Comparison of ENCODE assay signal across 9 cellular contexts in the genomic region with DNA sequence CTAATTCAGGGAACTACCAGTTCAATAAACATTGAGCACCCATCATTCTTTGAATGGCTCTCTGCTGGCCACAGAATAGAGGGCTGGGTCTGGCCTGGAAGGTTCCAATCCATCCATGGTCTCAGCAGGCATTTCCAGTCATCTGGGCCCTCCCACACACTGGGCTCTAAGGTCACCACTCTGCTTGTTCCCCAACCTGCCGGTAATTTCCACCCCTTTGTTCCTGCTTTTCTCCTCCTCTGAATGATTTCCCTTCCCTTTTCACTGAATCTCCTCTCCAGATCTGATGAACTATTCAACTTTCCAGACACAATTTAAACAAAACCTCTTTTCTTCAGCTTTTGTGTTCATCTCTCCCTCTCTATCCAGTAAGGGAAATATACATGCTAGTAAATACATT. TPM values are rescaled to one million over a fixed set of nuclear protein-coding genes. Genes with fewer than 3 reads are reported as not detected.
DNase-seq lines count a peak whose midpoint lies in the region; ATAC-seq, FAIRE-seq and TF ChIP-seq lines count a peak whose summit lies in the region.
"Had no signal": no experiment of that assay in that cellular context is flagged by ENCODE, and none has a peak within 500 bp of the region (broad histone marks: within the 10 kb centered on the region; RNA-seq: fewer than 3 reads in every experiment).

No MANE protein-coding gene starts in this region.

- no peaks in the 10 kb centered on the region for H3K9me3 Mint-ChIP-seq in astrocyte (ENCODE audit: unreplicated experiment)
- no peaks in the 10 kb centered on the region for H3K9me3 Mint-ChIP-seq in neural crest cell

- peaks cover 42% of the 10 kb centered on the region for H4K20me1 ChIP-seq in DOHH2 (ENCODE audit: control insufficient read depth, insufficient read depth, low read depth, low read length)
- peaks cover 56% of the 10 kb centered on the region for H4K20me1 ChIP-seq in astrocyte (ENCODE audit: insufficient read depth, low read length)

- in situ Hi-C loops in KBM-7 (cut with MboI; ENCODE audit: low pct_unique_long_range_greater_than_20kb, low sequenced_read_pairs): no loop called here

- H3K36me3 ChIP-seq in DOHH2 (ENCODE audit: control insufficient read depth, low read length) (peaks cover 47% of the 10 kb centered on the region), astrocyte (ENCODE audit: insufficient read depth, low read length) (no peaks in the 10 kb centered on the region)

- H3K9me2 ChIP-seq in DOHH2 (replicated peaks; ENCODE audit: control insufficient read depth, low read length): no peaks in the 10 kb centered on the region

- no peak for ATAC-seq in GM18907 (IDR thresholded peaks at IDR 0.05; ENCODE audit: unreplicated experiment)
- ATAC-seq: GM12878 had no signal

- H3K36me3 Mint-ChIP-seq in astrocyte (ENCODE audit: low read depth, unreplicated experiment): peaks cover 4% of the 10 kb centered on the region
- H3K36me3 Mint-ChIP-seq in neural crest cell (ENCODE audit: low read depth): no peaks in the 10 kb centered on the region

- H3K4me3 Mint-ChIP-seq in astrocyte (ENCODE audit: unreplicated experiment): peak overlapping the region; percentile 77
- H3K4me3 Mint-ChIP-seq in neural crest cell: peak overlapping the region; percentile 79

- peaks cover 4% of the 10 kb centered on the region; the same call in 1 of the 2 replicates for H3F3A ChIP-seq in DOHH2 (ENCODE audit: control insufficient read depth, insufficient read depth)

- no peak overlapping the region for H2AFZ ChIP-seq in astrocyte (ENCODE audit: low read depth, low read length)

- H3K4me3 ChIP-seq in DOHH2 (ENCODE audit: low read length) (peak overlapping the region; percentile 93), astrocyte (ENCODE audit: insufficient read depth, low read depth, low read length) (peak overlapping the region; percentile 24)
- H3K4me3 ChIP-seq: GM12878, SK-N-MC had no signal

- H3K27me3 Mint-ChIP-seq in astrocyte (ENCODE audit: low read depth, unreplicated experiment) (no peaks in the 10 kb centered on the region), neural crest cell (ENCODE audit: low read depth) (no peaks in the 10 kb centered on the region)

- H3K27me3 ChIP-seq in DOHH2 (ENCODE audit: control insufficient read depth, low read length) (no peaks in the 10 kb centered on the region), astrocyte (ENCODE audit: insufficient read depth, low read length) (no peaks in the 10 kb centered on the region)

- H3K4me2 ChIP-seq in DOHH2 (ENCODE audit: low read length): peak overlapping the region; percentile 77
- H3K4me2 ChIP-seq in astrocyte (ENCODE audit: low read length): peak overlapping the region; percentile 95

- no peak for TF ChIP-seq CTCF in DOHH2 (IDR thresholded peaks at IDR 0.05; ENCODE audit: low read depth, low read length, poor library complexity, severe bottlenecking)
- no peak for TF ChIP-seq CTCF in astrocyte (IDR thresholded peaks at IDR 0.05; ENCODE audit: insufficient read depth, low read depth, low read length)
- no peak for TF ChIP-seq CTCF in neural crest cell (conservative IDR thresholded peaks at IDR 0.05)

- H3K27ac Mint-ChIP-seq in astrocyte (ENCODE audit: unreplicated experiment) (peak overlapping the region; percentile 28), neural crest cell (ENCODE audit: unreplicated experiment) (peak overlapping the region; percentile 3)

- peaks cover 46% of the 10 kb centered on the region for H3K4me1 ChIP-seq in DOHH2 (ENCODE audit: control insufficient read depth, low read length)
- H3K4me1 ChIP-seq in astrocyte (ENCODE audit: insufficient read depth, low read length): peaks cover 31% of the 10 kb centered on the region

- H3K27ac ChIP-seq in DOHH2 (ENCODE audit: low read depth, low read length) (no peak overlapping the region), astrocyte (ENCODE audit: low read depth, low read length) (peak overlapping the region; percentile 35)
- H3K27ac ChIP-seq: SK-N-MC had no signal

- peak overlapping the region; percentile 19 for H3K9ac ChIP-seq in astrocyte (ENCODE audit: low read length)

- H3K79me2 ChIP-seq in DOHH2 (ENCODE audit: control insufficient read depth, low read length) (peaks cover 94% of the 10 kb centered on the region), astrocyte (ENCODE audit: insufficient read depth, low read length) (peaks cover 92% of the 10 kb centered on the region)

- H3K9me3 ChIP-seq in DOHH2 (ENCODE audit: control insufficient read depth, insufficient read depth, low read length): no peaks in the 10 kb centered on the region
- H3K9me3 ChIP-seq in astrocyte (ENCODE audit: insufficient read depth, low read depth, low read length): no peaks in the 10 kb centered on the region

- DNase-seq in KBM-7 (peak; percentile 31), astrocyte (ENCODE audit: low read depth) (no peak), neural crest cell (ENCODE audit: low read depth, low spot score) (no peak), GM19239 (ENCODE audit: insufficient read length, low spot score) (no peak), NCI-H524 (lab: John Stamatoyannopoulos, UW) (no peak)

- peaks cover 32% of the 10 kb centered on the region for H3K4me1 Mint-ChIP-seq in astrocyte (ENCODE audit: low read depth, unreplicated experiment)
- H3K4me1 Mint-ChIP-seq in neural crest cell: peaks cover 57% of the 10 kb centered on the region

- no peak for FAIRE-seq in astrocyte (lab: Jason Lieb, UNC)
- no peak for FAIRE-seq in GM19239 (lab: Jason Lieb, UNC)
- FAIRE-seq: GM12878 had no signal

RNA-seq across cellular contexts. Expression of gene BZW2, which starts 2.6 kb away (rescaled TPM):
- total RNA-seq in astrocyte: 83.4 and 84.9 TPM in 2 replicates
- total RNA-seq in neural crest cell: 98.2 and 108 TPM in 2 replicates

RNA-seq across cellular contexts. Expression of gene ANKMY2, which starts 3.0 kb away (rescaled TPM):
- 21.9 and 25.0 TPM in 2 replicates for total RNA-seq in astrocyte
- total RNA-seq in neural crest cell: 24.7 and 25.0 TPM in 2 replicates
